8 cellular contexts compared by ENCODE assay signal in the genomic region with DNA sequence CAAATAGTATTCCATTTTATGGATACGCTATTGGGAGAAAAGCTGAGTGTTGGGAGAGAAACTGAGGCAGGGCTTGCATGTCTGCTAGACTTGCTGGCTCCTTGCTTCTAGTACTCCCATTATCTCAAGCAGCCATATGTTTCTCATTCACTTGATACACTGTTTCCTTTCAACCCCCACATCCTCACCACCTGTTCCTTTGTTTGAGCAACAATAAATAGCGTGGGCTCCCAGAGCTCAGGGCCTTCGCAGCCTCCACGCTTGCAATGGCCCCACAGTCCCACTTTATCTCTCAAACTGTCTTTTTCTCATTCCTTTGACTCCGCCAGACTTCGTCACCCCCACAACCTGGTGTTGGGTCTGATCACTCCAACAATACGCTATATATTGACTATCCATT. TPM values are rescaled to one million over a fixed set of nuclear protein-coding genes. Genes with fewer than 3 reads are reported as not detected.
A peak's percentile ranks its signal among the peaks of the same experiment; 100 is the strongest.
DNase-seq lines count a peak whose midpoint lies in the region; TF ChIP-seq lines count a peak whose summit lies in the region.
"Not testable (repeated sequence)": the region's sequence is repeated elsewhere in the genome, so short reads cannot be mapped to it uniquely, and the experiment has no call there.

No MANE protein-coding gene starts in this region.

- DNase-seq in COLO668 (lab: John Stamatoyannopoulos, UW; ENCODE audit: unreplicated experiment) (peak; percentile 14), NCI-H1092 treated with DMSO at 0.1 percent for 48 hours (lab: John Stamatoyannopoulos, UW) (peak; percentile 19), NCI-H2171 treated with DMSO at 0.1 percent for 48 hours (lab: John Stamatoyannopoulos, UW) (peak; percentile 64), NCI-H774 (lab: John Stamatoyannopoulos, UW) (peak; percentile 5), endothelial cell (ENCODE audit: low spot score) (peak; percentile 17)
- DNase-seq in Jurkat, Clone E6-1 (ENCODE audit: low read depth, low spot score), result peak; percentile 60
- DNase-seq in activated CD4-positive, alpha-beta T cell treated with anti-CD3 and anti-CD28 coated beads, Interleukin-2, amount 10 ng/mL, durations not matched to agents 24 days and 14 days, result not testable (repeated sequence)

- TF ChIP-seq CTCF in endothelial cell (IDR thresholded peaks at IDR 0.05; ENCODE audit: unreplicated experiment), result not testable (repeated sequence)

- H3K4me3 Mint-ChIP-seq in activated CD4-positive, alpha-beta T cell treated with anti-CD3 and anti-CD28 coated beads, Interleukin-2, amount 10 ng/mL, durations not matched to agents 24 days and 14 days; endothelial cell (ENCODE audit: unreplicated experiment): not testable (repeated sequence)

- H3K9me3 ChIP-seq in thymus (ENCODE audit: control insufficient read depth), result not testable (repeated sequence)

- H3K27ac Mint-ChIP-seq in activated CD4-positive, alpha-beta T cell treated with anti-CD3 and anti-CD28 coated beads, Interleukin-2, amount 10 ng/mL, durations not matched to agents 24 days and 14 days, result peak overlapping the region; percentile 20
- H3K27ac Mint-ChIP-seq in endothelial cell (ENCODE audit: unreplicated experiment), result peak overlapping the region; percentile 85

- WGBS in thymus, result 40% methylated on average over 7 of the region's 7 CpGs

- not testable (repeated sequence) for H3K4me3 ChIP-seq in Jurkat, Clone E6-1 (ENCODE audit: low read length); thymus (ENCODE audit: low read length)

- H3K36me3 ChIP-seq in thymus (ENCODE audit: control insufficient read depth, insufficient read depth), result not testable (repeated sequence)

- not testable (repeated sequence) for H3K27me3 ChIP-seq in thymus (ENCODE audit: control insufficient read depth, insufficient read depth)

- peak overlapping the region; percentile 31 for H3K27ac ChIP-seq in thymus (ENCODE audit: low read depth)

- not testable (repeated sequence) for H3K27me3 Mint-ChIP-seq in activated CD4-positive, alpha-beta T cell treated with anti-CD3 and anti-CD28 coated beads, Interleukin-2, amount 10 ng/mL, durations not matched to agents 24 days and 14 days; endothelial cell (ENCODE audit: unreplicated experiment)

- not testable (repeated sequence) for H3K4me1 Mint-ChIP-seq in activated CD4-positive, alpha-beta T cell treated with anti-CD3 and anti-CD28 coated beads, Interleukin-2, amount 10 ng/mL, durations not matched to agents 24 days and 14 days; endothelial cell (ENCODE audit: unreplicated experiment)

- not testable (repeated sequence) for H3K4me1 ChIP-seq in thymus (ENCODE audit: control insufficient read depth, insufficient read depth, low read length)

- intact Hi-C loops in activated CD4-positive, alpha-beta T cell treated with anti-CD3 and anti-CD28 coated beads, Interleukin-2, amount 10 ng/mL, durations not matched to agents 24 days and 14 days (cut with micrococcal nuclease), result not testable (repeated sequence)

- H3K36me3 Mint-ChIP-seq in activated CD4-positive, alpha-beta T cell treated with anti-CD3 and anti-CD28 coated beads, Interleukin-2, amount 10 ng/mL, durations not matched to agents 24 days and 14 days (ENCODE audit: low read depth); endothelial cell (ENCODE audit: low read depth, unreplicated experiment): not testable (repeated sequence)

- not testable (repeated sequence) for H3K9me3 Mint-ChIP-seq in activated CD4-positive, alpha-beta T cell treated with anti-CD3 and anti-CD28 coated beads, Interleukin-2, amount 10 ng/mL, durations not matched to agents 24 days and 14 days; endothelial cell (ENCODE audit: unreplicated experiment)

RNA-seq across cellular contexts. Expression of gene RBMX, which starts 18.2 kb away (rescaled TPM):
- polyA plus RNA-seq in Jurkat, Clone E6-1 (2012; ENCODE audit: insufficient read depth, insufficient read length), result 438 TPM
- 324 and 334 TPM in 2 replicates for total RNA-seq in activated CD4-positive, alpha-beta T cell treated with anti-CD3 and anti-CD28 coated beads, Interleukin-2, amount 10 ng/mL, durations not matched to agents 24 days and 14 days
- total RNA-seq in endothelial cell (ENCODE audit: unreplicated experiment), result 267 TPM
- polyA plus RNA-seq in thymus, result 131 TPM
